ENCODE assay signal across 10 cellular contexts in genomic region chr1:231417503-231417902, GRCh38. TPM values are rescaled to one million over a fixed set of nuclear protein-coding genes. Genes with fewer than 3 reads are reported as not detected.
DNase-seq lines count a peak whose midpoint lies in the region; ATAC-seq, FAIRE-seq and TF ChIP-seq lines count a peak whose summit lies in the region.
"Had no signal": no experiment of that assay in that cellular context is flagged by ENCODE, and none has a peak within 500 bp of the region (broad histone marks: within the 10 kb centered on the region; RNA-seq: fewer than 3 reads in every experiment).

No MANE protein-coding gene starts in this region.

- H3K4me1 ChIP-seq in A549 (peaks cover 35% of the 10 kb centered on the region), lower lobe of right lung (peaks cover 44% of the 10 kb centered on the region)

- no peaks in the 10 kb centered on the region for H3K36me3 ChIP-seq in lower lobe of right lung

- DNase-seq in A549 (ENCODE audit: low read depth in 1 of 2, low spot score in 1 of 2) (no peak), lower lobe of right lung (no peak), frontal cortex (ENCODE audit: low spot score in 2 of 2) (no peak), NCI-H510A treated with DMSO at 0.1 percent for 48 hours (lab: John Stamatoyannopoulos, UW) (no peak), activated gamma-delta T cell treated with Interleukin-2 at 50 U/mL for 16 hours (no peak)
- DNase-seq in activated naive CD8-positive, alpha-beta T cell treated with anti-CD3 and anti-CD28 coated beads, Interleukin-2, amount 50 U/mL, for 24 hours: no peak
- DNase-seq: GDM1, KG1 had no signal

- ATAC-seq in A549: no peak
- no peak for ATAC-seq in activated naive CD8-positive, alpha-beta T cell treated with anti-CD3 and anti-CD28 coated beads, Interleukin-2, amount 50 U/mL, for 24 hours
- no peak for ATAC-seq in lower lobe of right lung
- no peak for ATAC-seq in GM18519 (IDR thresholded peaks at IDR 0.05; ENCODE audit: low FRiP score, unreplicated experiment)

- no peak for FAIRE-seq in A549 (lab: Jason Lieb, UNC)
- FAIRE-seq in frontal cortex (lab: Jason Lieb, UNC): no peak

- POLR2A ChIA-PET in A549 (lab: Yijun Ruan, JAX): no interaction called here

- CTCF ChIA-PET in A549 (lab: Yijun Ruan, JAX): interaction anchor here (1.8 kb wide), 2 partner anchors 10 to 60 kb away, joined by 5 to 6 read pairs; no protein-coding TSS in a partner anchor

- no peaks in the 10 kb centered on the region for H3K27me3 ChIP-seq in lower lobe of right lung (ENCODE audit: low read depth)

- peak overlapping the region; percentile 87 for H3K4me2 ChIP-seq in A549

- no peak for TF ChIP-seq RAD21 in A549 (conservative IDR thresholded peaks at IDR 0.05 in 1 of 2, IDR thresholded peaks at IDR 0.05 in 1 of 2)

- H3K9me3 Mint-ChIP-seq in activated naive CD8-positive, alpha-beta T cell treated with anti-CD3 and anti-CD28 coated beads, Interleukin-2, amount 50 U/mL, for 24 hours: no peaks in the 10 kb centered on the region

- TF ChIP-seq POLR2A in A549 (IDR thresholded peaks at IDR 0.05; ENCODE audit: low read length): no peak

- no peaks in the 10 kb centered on the region for H3K27me3 Mint-ChIP-seq in activated naive CD8-positive, alpha-beta T cell treated with anti-CD3 and anti-CD28 coated beads, Interleukin-2, amount 50 U/mL, for 24 hours

- peak overlapping the region; percentile 80 for H3K4me3 ChIP-seq in A549
- peak overlapping the region; percentile 32; the same call in 1 of the 2 replicates for H3K4me3 ChIP-seq in GM08714 (ENCODE audit: low read length)
- H3K4me3 ChIP-seq in lower lobe of right lung: peak overlapping the region; percentile 80

- peaks cover 43% of the 10 kb centered on the region for H3K36me3 Mint-ChIP-seq in activated naive CD8-positive, alpha-beta T cell treated with anti-CD3 and anti-CD28 coated beads, Interleukin-2, amount 50 U/mL, for 24 hours (ENCODE audit: low read depth)

- WGBS in A549 (ENCODE audit: missing lambda C conversion rate): 11% methylated on average over 2 of the region's 2 CpGs

- peak overlapping the region; percentile 98 for H3K4me3 Mint-ChIP-seq in activated naive CD8-positive, alpha-beta T cell treated with anti-CD3 and anti-CD28 coated beads, Interleukin-2, amount 50 U/mL, for 24 hours

- H3K27ac ChIP-seq in A549 (peak overlapping the region; percentile 86 to 87), lower lobe of right lung (no peak overlapping the region)

- TF ChIP-seq EP300 in A549 (IDR thresholded peaks at IDR 0.05): no peak

- intact Hi-C loops in lower lobe of right lung (cut with DNase I): no loop called here

- H3K9me3 ChIP-seq in A549 (no peaks in the 10 kb centered on the region), lower lobe of right lung (no peaks in the 10 kb centered on the region)

- no peak overlapping the region for H3K27ac Mint-ChIP-seq in activated naive CD8-positive, alpha-beta T cell treated with anti-CD3 and anti-CD28 coated beads, Interleukin-2, amount 50 U/mL, for 24 hours

- H3K4me1 Mint-ChIP-seq in activated naive CD8-positive, alpha-beta T cell treated with anti-CD3 and anti-CD28 coated beads, Interleukin-2, amount 50 U/mL, for 24 hours: peaks cover 70% of the 10 kb centered on the region

- TF ChIP-seq CTCF in A549 (IDR thresholded peaks at IDR 0.05): no peak
- no peak for TF ChIP-seq CTCF in lower lobe of right lung (IDR thresholded peaks at IDR 0.05)

TF ChIP-seq in A549, 52 proteins besides CTCF, POLR2A, EP300 and RAD21:
- TF ChIP-seq MAFK (IDR thresholded peaks at IDR 0.05; ENCODE audit: partially characterized antibody) (no peak), CBX2 (IDR thresholded peaks at IDR 0.05; ENCODE audit: borderline replicate concordance, low read depth) (no peak), USF2 (IDR thresholded peaks at IDR 0.05) (no peak), BCL3 (IDR thresholded peaks at IDR 0.05) (no peak), RNF2 (IDR thresholded peaks at IDR 0.05; ENCODE audit: borderline replicate concordance, low read depth) (no peak), GATA3 (IDR thresholded peaks at IDR 0.05; ENCODE audit: borderline replicate concordance) (no peak), TFCP2L1 (CRISPR knock-in tag; IDR thresholded peaks at IDR 0.05) (no peak), HEYL (CRISPR knock-in tag; IDR thresholded peaks at IDR 0.05) (no peak), FOSL2 (IDR thresholded peaks at IDR 0.05) (no peak), FOSL2 (CRISPR knock-in tag; IDR thresholded peaks at IDR 0.05) (no peak)

RNA-seq across cellular contexts. Expression of gene EGLN1, which starts 4.6 kb away (rescaled TPM):
- 114 and 156 TPM in 2 replicates for polyA plus RNA-seq in A549 (2011; rRNA removed)
- 21.0 and 24.8 TPM in 2 replicates for polyA plus RNA-seq in A549 (2012; cell fraction: cytosol; rRNA removed)
- polyA plus RNA-seq in A549 (2012; cell fraction: nucleus; rRNA removed): 13.2 and 15.3 TPM in 2 replicates
- polyA plus RNA-seq in A549 (2017; fragmentation: RNase III; extraction: RNeasy Plus Mini Kit Qiagen cat#74134 plus additional on column Dnase treatment): 55.2 to 58.7 TPM (median 57.7 TPM) in 3 replicates
- polyA minus RNA-seq in A549 (2011; rRNA and poly(A)+ RNA removed): 48.9 and 52.9 TPM in 2 replicates
- 29.7 TPM for total RNA-seq in lower lobe of right lung
- total RNA-seq in frontal cortex: 91.3 TPM
